14 cellular contexts compared by ENCODE assay signal in the genomic region with DNA sequence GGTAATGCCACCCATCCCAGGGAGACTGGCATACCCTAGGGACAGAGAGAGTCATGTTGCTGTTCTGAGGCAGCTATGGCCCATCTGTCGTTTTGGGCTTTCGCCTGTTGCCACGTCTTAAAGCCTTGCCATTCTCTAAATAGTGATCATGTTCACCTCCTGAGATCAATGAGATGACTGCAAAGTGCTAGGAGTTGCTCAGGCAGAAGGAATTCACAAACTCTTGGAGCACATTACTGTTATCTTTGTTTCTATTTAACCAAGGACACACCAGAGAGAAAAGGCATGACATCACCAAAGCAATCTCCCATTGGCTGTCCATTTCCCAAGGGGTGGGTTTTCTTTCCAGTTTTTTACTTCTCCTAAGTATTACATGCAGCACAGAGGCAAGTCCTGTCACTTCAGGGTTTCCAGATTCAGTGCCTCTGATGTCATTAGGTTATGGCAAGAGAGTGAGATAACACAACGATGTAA. TPM values are rescaled to one million over a fixed set of nuclear protein-coding genes. Genes with fewer than 3 reads are reported as not detected.
A peak's percentile ranks its signal among the peaks of the same experiment; 100 is the strongest.
DNase-seq lines count a peak whose midpoint lies in the region; ATAC-seq, FAIRE-seq and TF ChIP-seq lines count a peak whose summit lies in the region.
"Had no signal": no experiment of that assay in that cellular context is flagged by ENCODE, and none has a peak within 500 bp of the region (broad histone marks: within the 10 kb centered on the region; RNA-seq: fewer than 3 reads in every experiment).

No MANE protein-coding gene starts in this region.

- CTCF ChIA-PET in HEK293 (lab: Yijun Ruan, JAX): interaction anchor here (0.6 to 1.3 kb wide), 2 partner anchors 26 to 63 kb away, joined by 3 to 6 read pairs; no protein-coding TSS in a partner anchor
- CTCF ChIA-PET in K562 (lab: Yijun Ruan, JAX; ENCODE audit: low intra/inter-chr PET ratio): no interaction called here

- ATAC-seq in K562 (peak; percentile 38; the same call in 2 of the 3 replicates), HG02798 (IDR thresholded peaks at IDR 0.05; ENCODE audit: poor library complexity, unreplicated experiment) (no peak)
- ATAC-seq: activated CD8-positive, alpha-beta T cell treated with anti-CD3 and anti-CD28 coated beads, Interleukin-2, amount 10 ng/mL, durations not matched to agents 7 days and 5 days; T-helper 17 cell had no signal

- no peaks in the 10 kb centered on the region for H3K79me2 ChIP-seq in K562 (ENCODE audit: control insufficient read depth, insufficient read depth, low read length)

- H3K36me3 ChIP-seq in HEK293 (ENCODE audit: control insufficient read depth in 2 of 2, insufficient read depth in 1 of 2, low read length in 2 of 2): no peaks in the 10 kb centered on the region
- H3K36me3 ChIP-seq in K562 (ENCODE audit: control insufficient read depth, insufficient read depth, low read length): no peaks in the 10 kb centered on the region

- no peaks in the 10 kb centered on the region for H3K9me3 Mint-ChIP-seq in immature natural killer cell
- H3K9me3 Mint-ChIP-seq: neural crest cell had no signal

- H3K27me3 ChIP-seq in K562 (ENCODE audit: control insufficient read depth in 2 of 2, insufficient read depth in 2 of 2, low read length in 2 of 2): peaks cover 11 to 29% of the 10 kb centered on the region in 2 experiments; a peak in 4 of 5 replicates

- H3K27ac ChIP-seq in HEK293 (ENCODE audit: extremely low read depth, low read depth, low read length) (no peak overlapping the region), K562 (ENCODE audit: extremely low read depth, low read depth, low read length) (no peak overlapping the region)

- H3K27ac Mint-ChIP-seq in immature natural killer cell: no peak overlapping the region
- H3K27ac Mint-ChIP-seq: activated CD8-positive, alpha-beta T cell treated with anti-CD3 and anti-CD28 coated beads, Interleukin-2, amount 10 ng/mL, durations not matched to agents 7 days and 5 days; T-helper 17 cell had no signal

- no TSS peak for BruUV-seq in K562 (replicated peaks; lab: Mats Ljungman, UMichigan)

- H4K20me1 ChIP-seq in K562 (replicated peaks; ENCODE audit: control insufficient read depth, insufficient read depth, low read length): no peaks in the 10 kb centered on the region

- TF ChIP-seq POLR2A in K562 (conservative IDR thresholded peaks at IDR 0.05): no peak

- H3K9me1 ChIP-seq in K562 (ENCODE audit: control insufficient read depth, insufficient read depth, low read length): no peaks in the 10 kb centered on the region

- FAIRE-seq in K562 (lab: Jason Lieb, UNC): no peak

- 0% methylated on average over 4 of the region's 4 CpGs for WGBS in K562 (ENCODE audit: insufficient coverage, low coverage, missing lambda C conversion rate)

- H3K36me3 Mint-ChIP-seq in immature natural killer cell: no peaks in the 10 kb centered on the region

- H3K9ac ChIP-seq in K562 (ENCODE audit: insufficient read depth in 1 of 2, low read depth in 2 of 2, low read length in 2 of 2): no peak overlapping the region

- in situ Hi-C loops in K562 (cut with MboI): no loop called here

- intact Hi-C loops in K562 (cut with micrococcal nuclease): no loop called here

- H3K27me3 Mint-ChIP-seq in immature natural killer cell (ENCODE audit: low read depth in 3 of 3): peaks cover 2 to 8% (median 2%) of the 10 kb centered on the region in 3 donors

- no peaks in the 10 kb centered on the region for H3K4me1 Mint-ChIP-seq in immature natural killer cell
- H3K4me1 Mint-ChIP-seq: T-helper 17 cell had no signal

- no peak overlapping the region for H3K4me3 Mint-ChIP-seq in immature natural killer cell
- H3K4me3 Mint-ChIP-seq: activated CD8-positive, alpha-beta T cell treated with anti-CD3 and anti-CD28 coated beads, Interleukin-2, amount 10 ng/mL, durations not matched to agents 7 days and 5 days; neural crest cell; T-helper 17 cell had no signal

- no peak for TF ChIP-seq EP300 in K562 (IDR thresholded peaks at IDR 0.05; ENCODE audit: low read length)

- no peak overlapping the region for H3K4me2 ChIP-seq in K562 (ENCODE audit: insufficient read depth, low read length)

- TF ChIP-seq CTCF in HEK293 (tag by site-specific recombination; IDR thresholded peaks at IDR 0.05) (no peak), K562 (IDR thresholded peaks at IDR 0.05 in 2 of 3, conservative IDR thresholded peaks at IDR 0.05 in 1 of 3; ENCODE audit: insufficient read depth in 2 of 3, low read depth in 1 of 3, low read length in 3 of 3) (no peak)

- no peak for TF ChIP-seq RAD21 in K562 (CRISPR knock-in tag; conservative IDR thresholded peaks at IDR 0.05 in 1 of 2, IDR thresholded peaks at IDR 0.05 in 1 of 2)

- POLR2A ChIA-PET in HEK293 (lab: Yijun Ruan, JAX) (no interaction called here), K562 (lab: Yijun Ruan, JAX) (no interaction called here)

- H2AFZ ChIP-seq in K562 (ENCODE audit: low read depth, low read length): no peak overlapping the region

- H3K4me3 ChIP-seq in HEK293 (ENCODE audit: low read depth, low read length) (no peak overlapping the region), K562 (no peak overlapping the region)

- DNase-seq in A172 (ENCODE audit: low spot score) (peak; percentile 42), K562 (ENCODE audit: extremely low read depth in 1 of 4, low spot score in 3 of 4) (peak in 1 of 4 experiments; percentile 16), iris pigment epithelial cell (ENCODE audit: low read depth) (peak; percentile 91), NCI-H2081 (lab: John Stamatoyannopoulos, UW) (no peak), immature natural killer cell (no peak)
- no peak for DNase-seq in stimulated activated CD4-positive, alpha-beta T cell treated with anti-CD3 and anti-CD28 coated beads, Interleukin-2, amount 100 ng/mL, for 24 hours
- DNase-seq: activated CD8-positive, alpha-beta T cell treated with anti-CD3 and anti-CD28 coated beads, Interleukin-2, amount 10 ng/mL, durations not matched to agents 7 days and 5 days; activated naive CD4-positive, alpha-beta T cell treated with anti-CD3 and anti-CD28 coated beads, Interleukin-2, amount 50 U/mL, for 16 hours; NCI-H2029; stimulated activated naive CD4-positive, alpha-beta T cell; T-helper 17 cell had no signal

- H3K4me1 ChIP-seq in HEK293 (ENCODE audit: control insufficient read depth, insufficient read depth, low read length): no peaks in the 10 kb centered on the region
- H3K4me1 ChIP-seq in K562 (replicated peaks in 1 of 2; ENCODE audit: control insufficient read depth in 2 of 2, insufficient read depth in 2 of 2, low read length in 2 of 2): no peaks in the 10 kb centered on the region

- H3K9me3 ChIP-seq in HEK293 (ENCODE audit: control insufficient read depth, insufficient read depth, low read depth, low read length) (no peaks in the 10 kb centered on the region), K562 (replicated peaks; ENCODE audit: control insufficient read depth, insufficient read depth, low read depth, low read length) (no peaks in the 10 kb centered on the region)

TF ChIP-seq in HEK293, 187 proteins besides CTCF, POLR2A, EP300 and RAD21 (continues in another document):
- TF ChIP-seq ZEB2 (tag by site-specific recombination; IDR thresholded peaks at IDR 0.05) (peak; percentile 54; the same call in 1 of the 2 replicates), ZBTB21 (tag by site-specific recombination; IDR thresholded peaks at IDR 0.05) (peak; percentile 85), ZNF623 (tag by site-specific recombination; IDR thresholded peaks at IDR 0.05) (no peak), IKZF3 (tag by site-specific recombination; IDR thresholded peaks at IDR 0.05) (peak; percentile 42; the same call in 1 of the 2 replicates), ZNF366 (tag by site-specific recombination; conservative IDR thresholded peaks at IDR 0.05) (peak; percentile 89)

TF ChIP-seq in K562, 482 proteins besides CTCF, POLR2A, EP300 and RAD21:
- TF ChIP-seq NRF1 (conservative IDR thresholded peaks at IDR 0.05 in 1 of 2, IDR thresholded peaks at IDR 0.05 in 1 of 2) (peak in 1 of 2 experiments; percentile 35; a peak in 3 of 4 replicates), ATF7 (IDR thresholded peaks at IDR 0.05) (peak; percentile 65), CTBP1 (IDR thresholded peaks at IDR 0.05; ENCODE audit: borderline replicate concordance) (no peak), SIRT6 (IDR thresholded peaks at IDR 0.05; ENCODE audit: low read depth, low read length) (no peak)
- TF ChIP-seq, protein P1, sequence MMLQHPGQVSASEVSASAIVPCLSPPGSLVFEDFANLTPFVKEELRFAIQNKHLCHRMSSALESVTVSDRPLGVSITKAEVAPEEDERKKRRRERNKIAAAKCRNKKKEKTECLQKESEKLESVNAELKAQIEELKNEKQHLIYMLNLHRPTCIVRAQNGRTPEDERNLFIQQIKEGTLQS (IDR thresholded peaks at IDR 0.05): 0 out of 2 replicates have a peak, but pooled peaks have one; percentile 12
- TF ChIP-seq, protein P1 (CRISPR knock-in tag; conservative IDR thresholded peaks at IDR 0.05): no peak

RNA-seq across cellular contexts. Expression of a gene that starts 37.1 kb away (rescaled TPM):
- 38.0 and 42.1 TPM in 2 replicates for total RNA-seq in A172 (2014; rRNA removed; shearing (Covaris generic))
- 0.28 and 0.81 TPM in 2 replicates for total RNA-seq in K562 (2011; cell fraction: chromatin; rRNA removed; ENCODE audit: low replicate concordance)
- 0.17 and 0.26 TPM in 2 replicates for total RNA-seq in K562 (2011; cell fraction: nucleolus; rRNA removed)
- total RNA-seq in K562 (2011; cell fraction: nucleoplasm; rRNA removed): 0.73 and 1.1 TPM in 2 replicates
- 1.8 and 2.0 TPM in 2 replicates for total RNA-seq in K562 (2014; rRNA removed)
- total RNA-seq in K562 (2014; rRNA removed; fragmentation: Illumina TruSeq; extraction: Trizol): 2.0 and 2.3 TPM in 2 replicates
- total RNA-seq in K562 (2015; rRNA removed; fragmentation: Illumina TruSeq; extraction: Trizol): 1.7 and 1.8 TPM in 2 replicates
- 1.7 and 2.4 TPM in 2 replicates for total RNA-seq in K562 (2021)
- 0.38 and 0.60 TPM in 2 replicates for polyA plus RNA-seq in K562 (2011; rRNA removed)
- 0.13 and 0.72 TPM in 2 replicates for polyA plus RNA-seq in K562 (2011; cell fraction: cytosol; rRNA removed)
- 0.48 and 0.59 TPM in 2 replicates for polyA plus RNA-seq in K562 (2011; cell fraction: nucleus; rRNA removed)
- polyA plus RNA-seq in K562 (2012): 1.2 and 2.5 TPM in 2 replicates
- 1.9 and 2.1 TPM in 2 replicates for polyA plus RNA-seq in K562 (2014; fragmentation: Illumina TruSeq; extraction: Trizol)
- polyA plus RNA-seq in K562 (2014; fragmentation: Nextera tagmentation; extraction: Ambion mirVana): under 1 TPM; 0.37 to 0.60 TPM
- polyA plus RNA-seq in K562 (2014; rRNA removed): 0.98 and 1.6 TPM in 2 replicates
- polyA minus RNA-seq in K562 (2011; rRNA and poly(A)+ RNA removed): 0.60 and 1.2 TPM in 2 replicates
- polyA minus RNA-seq in K562 (2011; cell fraction: cytosol; rRNA and poly(A)+ RNA removed): 0.19 and 0.73 TPM in 2 replicates
- polyA minus RNA-seq in K562 (2011; cell fraction: nucleus; rRNA and poly(A)+ RNA removed): 0.40 and 1.00 TPM in 2 replicates
- polyA plus RNA-seq in immature natural killer cell: under 1 TPM in 2 of 3 donors, not detected in 1; 0.10 to 0.39 TPM

Comparison
In these comparisons a context has a peak if more than half of its experiments do, and no peak if none do; other contexts are left out.
1. DNase-seq: peak in A172 (single experiment) and iris pigment epithelial cell (single experiment); none in NCI-H2081 (0 of 2), stimulated activated CD4-positive, alpha-beta T cell treated with anti-CD3 and anti-CD28 coated beads, Interleukin-2, amount 100 ng/mL, for 24 hours (0 of 2) and immature natural killer cell (0 of 3).
2. RNA of a gene that starts 37.1 kb away (total RNA-seq): 38.0 to 42.1 TPM in A172; 0.17 to 2.4 TPM in K562; every median in the first group is over 10 times any median in the second.